In genomic region chr9:130023147-130023787, GRCh38 we compare ENCODE assay signal across 9 cellular contexts. TPM values are rescaled to one million over a fixed set of nuclear protein-coding genes. Genes with fewer than 3 reads are reported as not detected.
DNase-seq lines count a peak whose midpoint lies in the region; ATAC-seq and TF ChIP-seq lines count a peak whose summit lies in the region.
"Had no signal": no experiment of that assay in that cellular context is flagged by ENCODE, and none has a peak within 500 bp of the region (broad histone marks: within the 10 kb centered on the region; RNA-seq: fewer than 3 reads in every experiment).

No MANE protein-coding gene starts in this region.

- no peak overlapping the region for H2BK12ac ChIP-seq in H9 (ENCODE audit: insufficient read length, low read depth, low read length)

- no peaks in the 10 kb centered on the region for H3K9me3 ChIP-seq in H9 (ENCODE audit: control insufficient read depth, low read depth, low read length)

- H3K9me3 Mint-ChIP-seq in H9 (no peaks in the 10 kb centered on the region), osteocyte (ENCODE audit: unreplicated experiment) (no peaks in the 10 kb centered on the region)
- no peaks in the 10 kb centered on the region for H3K9me3 Mint-ChIP-seq in activated CD8-positive, alpha-beta T cell treated with anti-CD3 and anti-CD28 coated beads, Interleukin-2, amount 10 ng/mL, durations not matched to agents 7 days and 5 days (ENCODE audit: insufficient read depth)

- H3K79me2 ChIP-seq in H9 (ENCODE audit: insufficient read depth, low read length): no peaks in the 10 kb centered on the region; the same call in 1 of the 2 replicates

- no peak overlapping the region for H4K8ac ChIP-seq in H9 (replicated peaks; ENCODE audit: insufficient read length, low read depth, low read length)

- no peak overlapping the region for H3T11ph ChIP-seq in H9 (ENCODE audit: low read length)

- no peaks in the 10 kb centered on the region for H3K27me3 Mint-ChIP-seq in H9 (ENCODE audit: low read depth)
- H3K27me3 Mint-ChIP-seq in activated CD8-positive, alpha-beta T cell treated with anti-CD3 and anti-CD28 coated beads, Interleukin-2, amount 10 ng/mL, durations not matched to agents 7 days and 5 days (ENCODE audit: low read depth): no peaks in the 10 kb centered on the region
- no peaks in the 10 kb centered on the region for H3K27me3 Mint-ChIP-seq in osteocyte (ENCODE audit: unreplicated experiment)

- TF ChIP-seq CTCF in H9 (conservative IDR thresholded peaks at IDR 0.05): no peak
- TF ChIP-seq CTCF in osteocyte (IDR thresholded peaks at IDR 0.05): no peak

- no peaks in the 10 kb centered on the region for H4K20me1 ChIP-seq in H9 (ENCODE audit: control insufficient read depth, insufficient read depth, insufficient read length)

- no peak overlapping the region for H4K91ac ChIP-seq in H9 (ENCODE audit: insufficient read length, low read depth, low read length)

- DNase-seq in H9 (no peak), osteocyte (ENCODE audit: extremely low spot score, unreplicated experiment) (no peak), DMS79 treated with DMSO at 0.1 percent for 48 hours (lab: John Stamatoyannopoulos, UW) (no peak), NCI-H146 (lab: John Stamatoyannopoulos, UW) (no peak), putamen (ENCODE audit: low spot score) (no peak), 8988T (no peak)
- no peak for DNase-seq in activated CD8-positive, alpha-beta T cell treated with anti-CD3 and anti-CD28 coated beads, Interleukin-2, amount 10 ng/mL, durations not matched to agents 7 days and 5 days

- no peak overlapping the region for H3K56ac ChIP-seq in H9 (ENCODE audit: insufficient read length, low read depth, low read length)

- no peak overlapping the region for H4K5ac ChIP-seq in H9 (ENCODE audit: insufficient read length, low read depth, low read length)

- H2BK20ac ChIP-seq in H9 (ENCODE audit: low read depth, low read length, poor library complexity, severe bottlenecking): no peak overlapping the region

- no peaks in the 10 kb centered on the region for H3K27me3 ChIP-seq in H9 (ENCODE audit: insufficient read depth, low read length)

- no peak overlapping the region for H2AK5ac ChIP-seq in H9 (ENCODE audit: insufficient read length, low read length)

- CTCF ChIA-PET in activated CD8-positive, alpha-beta T cell treated with anti-CD3 and anti-CD28 coated beads, Interleukin-2, amount 10 ng/mL, durations not matched to agents 7 days and 5 days (lab: Charles Lee): no interaction called here

- H3K4me1 ChIP-seq in H9 (ENCODE audit: insufficient read depth, low read length): no peaks in the 10 kb centered on the region; the same call in 1 of the 2 replicates

- no peak overlapping the region for H3K27ac ChIP-seq in H9 (ENCODE audit: insufficient read length, low read depth, low read length)

- H3K4ac ChIP-seq in H9 (ENCODE audit: low read depth, low read length): no peak overlapping the region

- no CpG with 5 or more reads among the region's 7 CpGs for WGBS in H9 (ENCODE audit: extremely low coverage, insufficient read length, low lambda C conversion rate)

- H3K36me3 Mint-ChIP-seq in H9 (ENCODE audit: insufficient read depth in 1 of 3, low read depth in 3 of 3) (no peaks in the 10 kb centered on the region; a peak in 1 of 7 replicates), osteocyte (ENCODE audit: unreplicated experiment) (peaks cover 9% of the 10 kb centered on the region)
- H3K36me3 Mint-ChIP-seq in activated CD8-positive, alpha-beta T cell treated with anti-CD3 and anti-CD28 coated beads, Interleukin-2, amount 10 ng/mL, durations not matched to agents 7 days and 5 days (ENCODE audit: low read depth): peaks cover 59% of the 10 kb centered on the region

- no peak overlapping the region for H2AFZ ChIP-seq in H9 (ENCODE audit: low read length)

- POLR2A ChIA-PET in activated CD8-positive, alpha-beta T cell treated with anti-CD3 and anti-CD28 coated beads, Interleukin-2, amount 10 ng/mL, durations not matched to agents 7 days and 5 days (lab: Charles Lee): interaction anchor here (1.0 to 1.4 kb wide), 5 partner anchors 9 to 138 kb away, joined by 3 to 4 read pairs (median 3); no protein-coding TSS in a partner anchor

- H3K18ac ChIP-seq in H9 (ENCODE audit: insufficient read length, low read depth, low read length): no peak overlapping the region

- H3K14ac ChIP-seq in H9 (ENCODE audit: insufficient read depth, low read length): no peak overlapping the region

- no peak overlapping the region for H2BK120ac ChIP-seq in H9 (ENCODE audit: low read depth, low read length, poor library complexity, severe bottlenecking)

- no peak overlapping the region for H3K23ac ChIP-seq in H9 (ENCODE audit: insufficient read length, low read depth, low read length)

- no peak overlapping the region for H3K4me2 ChIP-seq in H9 (ENCODE audit: insufficient read depth, insufficient read length, low read length)

- H3K4me3 Mint-ChIP-seq in H9: no peak overlapping the region
- no peak overlapping the region for H3K4me3 Mint-ChIP-seq in activated CD8-positive, alpha-beta T cell treated with anti-CD3 and anti-CD28 coated beads, Interleukin-2, amount 10 ng/mL, durations not matched to agents 7 days and 5 days
- H3K4me3 Mint-ChIP-seq in osteocyte (ENCODE audit: unreplicated experiment): no peak overlapping the region

- H3K23me2 ChIP-seq in H9 (ENCODE audit: insufficient read length, low read depth, low read length, poor library complexity, severe bottlenecking): no peaks in the 10 kb centered on the region

- ATAC-seq in GM18498 (IDR thresholded peaks at IDR 0.05; ENCODE audit: unreplicated experiment): peak; percentile 31
- ATAC-seq in activated CD8-positive, alpha-beta T cell treated with anti-CD3 and anti-CD28 coated beads, Interleukin-2, amount 10 ng/mL, durations not matched to agents 7 days and 5 days: peak; percentile 22
- ATAC-seq: HCT116 had no signal

- no peak overlapping the region for H3K9ac ChIP-seq in H9 (ENCODE audit: extremely low read depth, insufficient read length, low read length)

- H3K27ac Mint-ChIP-seq in H9 (peak overlapping the region in 2 of 3 experiments; percentile 58 to 61; a peak in 4 of 7 replicates), osteocyte (ENCODE audit: unreplicated experiment) (peak overlapping the region; percentile 14)
- peak overlapping the region; percentile 65 for H3K27ac Mint-ChIP-seq in activated CD8-positive, alpha-beta T cell treated with anti-CD3 and anti-CD28 coated beads, Interleukin-2, amount 10 ng/mL, durations not matched to agents 7 days and 5 days

- no peaks in the 10 kb centered on the region for H3K79me1 ChIP-seq in H9 (ENCODE audit: insufficient read depth, low read depth, low read length, poor library complexity, severe bottlenecking)

- H3K4me1 Mint-ChIP-seq in H9 (peaks cover 3 to 8% of the 10 kb centered on the region in 2 experiments; a peak in 2 of 4 replicates), osteocyte (ENCODE audit: unreplicated experiment) (peaks cover 38% of the 10 kb centered on the region)
- peaks cover 84% of the 10 kb centered on the region for H3K4me1 Mint-ChIP-seq in activated CD8-positive, alpha-beta T cell treated with anti-CD3 and anti-CD28 coated beads, Interleukin-2, amount 10 ng/mL, durations not matched to agents 7 days and 5 days (ENCODE audit: low read depth)

- H2BK5ac ChIP-seq in H9 (ENCODE audit: insufficient read length, low read length): no peak overlapping the region

- no peak overlapping the region for H2BK15ac ChIP-seq in H9 (ENCODE audit: low read depth, low read length)

RNA-seq across cellular contexts. Expression of gene FNBP1, which starts 19.7 kb away (rescaled TPM):
- total RNA-seq in H9 (2021) (35.9 and 36.5 TPM in 2 replicates), osteocyte (62.2 and 63.0 TPM in 2 replicates)
- 100 to 1,000 TPM; 173 to 176 TPM for total RNA-seq in activated CD8-positive, alpha-beta T cell treated with anti-CD3 and anti-CD28 coated beads, Interleukin-2, amount 10 ng/mL, durations not matched to agents 7 days and 5 days

RNA-seq across cellular contexts. Expression of gene GPR107, which starts 30.4 kb away (rescaled TPM):
- total RNA-seq in H9 (2021) (38.0 and 38.6 TPM in 2 replicates), osteocyte (57.0 and 60.7 TPM in 2 replicates)
- total RNA-seq in activated CD8-positive, alpha-beta T cell treated with anti-CD3 and anti-CD28 coated beads, Interleukin-2, amount 10 ng/mL, durations not matched to agents 7 days and 5 days: 10 to 100 TPM; 22.5 to 24.4 TPM

Comparison
In these comparisons a context has a peak if more than half of its experiments do, and no peak if none do; other contexts are left out.
1. H3K27ac Mint-ChIP-seq: peak in every context shown above with its lines; median percentile 65 in activated CD8-positive, alpha-beta T cell treated with anti-CD3 and anti-CD28 coated beads, Interleukin-2, amount 10 ng/mL, durations not matched to agents 7 days and 5 days; 60 in H9; 14 in osteocyte.